Comparison of ENCODE assay signal across 19 cellular contexts in genomic region chr10:44895280-44895679, GRCh38. TPM values are rescaled to one million over a fixed set of nuclear protein-coding genes. Genes with fewer than 3 reads are reported as not detected.
"Had no signal": no experiment of that assay in that cellular context is flagged by ENCODE, and none has a peak within 500 bp of the region (broad histone marks: within the 10 kb centered on the region; RNA-seq: fewer than 3 reads in every experiment).

No MANE protein-coding gene starts in this region.

- H3K27me3 Mint-ChIP-seq: activated CD4-positive, alpha-beta memory T cell treated with anti-CD3 and anti-CD28 coated beads for 36 hours had no signal

- H3K9me3 Mint-ChIP-seq: activated CD4-positive, alpha-beta memory T cell treated with anti-CD3 and anti-CD28 coated beads for 36 hours; activated naive CD8-positive, alpha-beta T cell treated with anti-CD3 and anti-CD28 coated beads, Interleukin-2, amount 10 ng/mL, durations not matched to agents 7 days and 5 days; type B pancreatic cell had no signal

- DNase-seq: activated CD4-positive, alpha-beta memory T cell treated with anti-CD3 and anti-CD28 coated beads for 36 hours; activated CD4-positive, CD25-positive, alpha-beta regulatory T cell treated with anti-CD3 and anti-CD28 coated beads, Interleukin-2, amount 50 U/mL, for 72 hours; activated gamma-delta T cell treated with Interleukin-2 at 50 U/mL for 16 hours; activated naive CD8-positive, alpha-beta T cell treated with anti-CD3 and anti-CD28 coated beads, Interleukin-2, amount 10 ng/mL, durations not matched to agents 7 days and 5 days; activated T-cell treated with anti-CD3 and anti-CD28 coated beads, Interleukin-2, amount 50 U/mL, for 72 hours; aorta; hippocampal formation; kidney glomerular epithelial cell; mesendoderm; stimulated activated CD4-positive, alpha-beta T cell treated with anti-CD3 and anti-CD28 coated beads, Interleukin-12 subunit alpha, Interleukin-12 subunit beta, amount 100 ng/mL, for 4 hours; stimulated activated naive CD8-positive, alpha-beta T cell treated with anti-CD3 and anti-CD28 coated beads, Interleukin-15, Interleukin-2, amounts not matched to agents 100 U/mL and 50 U/mL, for 24 hours had no signal

- ATAC-seq: activated T-cell treated with anti-CD3 and anti-CD28 coated beads, Interleukin-2, amount 50 U/mL, for 72 hours; stimulated activated naive CD8-positive, alpha-beta T cell treated with anti-CD3 and anti-CD28 coated beads, Interleukin-15, Interleukin-2, amounts not matched to agents 100 U/mL and 50 U/mL, for 24 hours had no signal

- H3K4me1 Mint-ChIP-seq: activated naive CD8-positive, alpha-beta T cell treated with anti-CD3 and anti-CD28 coated beads, Interleukin-2, amount 10 ng/mL, durations not matched to agents 7 days and 5 days had no signal

- H3K27ac Mint-ChIP-seq: activated CD4-positive, alpha-beta memory T cell treated with anti-CD3 and anti-CD28 coated beads for 36 hours; activated naive CD8-positive, alpha-beta T cell treated with anti-CD3 and anti-CD28 coated beads, Interleukin-2, amount 10 ng/mL, durations not matched to agents 7 days and 5 days; activated T-cell treated with anti-CD3 and anti-CD28 coated beads, Interleukin-2, amount 50 U/mL, for 72 hours; type B pancreatic cell had no signal

- H3K36me3 Mint-ChIP-seq: activated CD4-positive, alpha-beta memory T cell treated with anti-CD3 and anti-CD28 coated beads for 36 hours; activated naive CD8-positive, alpha-beta T cell treated with anti-CD3 and anti-CD28 coated beads, Interleukin-2, amount 10 ng/mL, durations not matched to agents 7 days and 5 days; type B pancreatic cell had no signal

- H3K4me3 Mint-ChIP-seq: activated CD4-positive, alpha-beta memory T cell treated with anti-CD3 and anti-CD28 coated beads for 36 hours; activated naive CD8-positive, alpha-beta T cell treated with anti-CD3 and anti-CD28 coated beads, Interleukin-2, amount 10 ng/mL, durations not matched to agents 7 days and 5 days; activated T-cell treated with anti-CD3 and anti-CD28 coated beads, Interleukin-2, amount 50 U/mL, for 72 hours; type B pancreatic cell had no signal

RNA-seq across cellular contexts. Expression of gene TMEM72, which starts 15.9 kb away (rescaled TPM):
- total RNA-seq: activated CD4-positive, alpha-beta memory T cell treated with anti-CD3 and anti-CD28 coated beads for 36 hours; activated naive CD8-positive, alpha-beta T cell treated with anti-CD3 and anti-CD28 coated beads, Interleukin-2, amount 10 ng/mL, durations not matched to agents 7 days and 5 days; activated T-cell treated with anti-CD3 and anti-CD28 coated beads, Interleukin-2, amount 50 U/mL, for 72 hours; aorta; breast epithelium; chondrocyte; dermis microvascular lymphatic vessel endothelial cell; glomerular endothelial cell; osteoblast; pulmonary artery endothelial cell; suprapubic skin had no signal
